Comparison of ENCODE assay signal across 8 cellular contexts in genomic region chr19:49086296-49086695, GRCh38. TPM values are rescaled to one million over a fixed set of nuclear protein-coding genes. Genes with fewer than 3 reads are reported as not detected.
DNase-seq lines count a peak whose midpoint lies in the region; ATAC-seq and TF ChIP-seq lines count a peak whose summit lies in the region.

No MANE protein-coding gene starts in this region.

- H3K27ac Mint-ChIP-seq in IgD-negative memory B cell (peak overlapping the region; percentile 91 to 98 (median 97)), naive B cell (peak overlapping the region; percentile 88 to 99 (median 95))

- TF ChIP-seq CTCF in A673 (conservative IDR thresholded peaks at IDR 0.05; ENCODE audit: low read depth, low read length), result no peak
- no peak for TF ChIP-seq CTCF in choroid plexus epithelial cell (conservative IDR thresholded peaks at IDR 0.05; ENCODE audit: low read depth, low read length)

- peaks cover 9% of the 10 kb centered on the region for H3K4me1 ChIP-seq in A673 (ENCODE audit: insufficient read depth, low read length, poor library complexity, severe bottlenecking)

- DNase-seq in A673 (ENCODE audit: low spot score) (no peak), choroid plexus epithelial cell (ENCODE audit: low read depth) (no peak), naive B cell (no peak), OCI-M1 (lab: John Stamatoyannopoulos, UW) (no peak), HCEC 1CT (no peak), dedifferentiated amniotic fluid mesenchymal stem cell (ENCODE audit: extremely low spot score) (no peak)

- H3K4me1 Mint-ChIP-seq in IgD-negative memory B cell (peaks cover 18 to 26% (median 19%) of the 10 kb centered on the region in 3 donors), naive B cell (peaks cover 23 to 46% (median 39%) of the 10 kb centered on the region in 3 donors)

- H3K4me3 ChIP-seq in A673 (ENCODE audit: low read depth, low read length, poor library complexity, severe bottlenecking) (peak overlapping the region; percentile 88), choroid plexus epithelial cell (ENCODE audit: low read depth, low read length) (peak overlapping the region; percentile 74)

- H3K27ac ChIP-seq in A673 (ENCODE audit: low read depth, low read length, poor library complexity, severe bottlenecking), result peak overlapping the region; percentile 97

- no TSS peak for BruUV-seq in A673 (replicated peaks; lab: Mats Ljungman, UMichigan)

- H3K9me3 Mint-ChIP-seq in IgD-negative memory B cell (no peaks in the 10 kb centered on the region), naive B cell (no peaks in the 10 kb centered on the region)

- CTCF ChIA-PET in A673 (lab: Charles Lee), result no interaction called here

- H3K27me3 Mint-ChIP-seq in IgD-negative memory B cell (no peaks in the 10 kb centered on the region), naive B cell (peaks cover 0 to 9% (median 0%) of the 10 kb centered on the region in 3 donors)

- no peaks in the 10 kb centered on the region for H3K9me3 ChIP-seq in A673 (ENCODE audit: low read depth, low read length, poor library complexity, severe bottlenecking)

- no peak for ATAC-seq in naive B cell (ENCODE audit: low read depth in 2 of 2)
- no peak for ATAC-seq in GM19035 (IDR thresholded peaks at IDR 0.05; ENCODE audit: unreplicated experiment)

- peaks cover 40% of the 10 kb centered on the region for H3K36me3 ChIP-seq in A673 (ENCODE audit: insufficient read depth, low read length, poor library complexity, severe bottlenecking)

- intact Hi-C loops in A673 (cut with micrococcal nuclease; ENCODE audit: unreplicated experiment), result no loop called here

- H3K4me3 Mint-ChIP-seq in IgD-negative memory B cell, result peak overlapping the region; percentile 88 to 98 (median 94)
- H3K4me3 Mint-ChIP-seq in naive B cell, result peak overlapping the region; percentile 91 to 97 (median 96)

- H3K27me3 ChIP-seq in A673 (replicated peaks; ENCODE audit: insufficient read depth, low read depth, low read length, poor library complexity), result no peaks in the 10 kb centered on the region

- H3K36me3 Mint-ChIP-seq in IgD-negative memory B cell (peaks cover under 1% of the 10 kb centered on the region), naive B cell (peaks cover 6 to 7% of the 10 kb centered on the region in 2 donors)

- POLR2A ChIA-PET in A673 (lab: Charles Lee; ENCODE audit: low non-redundant PET), result no interaction called here

RNA-seq across cellular contexts. Expression of gene SNRNP70, which starts 1.0 kb away (rescaled TPM):
- 291 and 295 TPM in 2 replicates for total RNA-seq in A673 (2021)
- polyA plus RNA-seq in IgD-negative memory B cell (67.0 TPM), naive B cell (ENCODE audit: low read depth in 6 of 6) (10 to 100 TPM; 29.8 to 63.5 (median 41.6) TPM)

RNA-seq across cellular contexts. Expression of gene KCNA7, which starts 13.8 kb away (rescaled TPM):
- total RNA-seq in A673 (2021), result not detected in 2 replicates
- polyA plus RNA-seq in IgD-negative memory B cell, result not detected
- polyA plus RNA-seq in naive B cell (ENCODE audit: low read depth in 6 of 6), result not detected

RNA-seq across cellular contexts. Expression of gene NTF4, which starts 21.7 kb away (rescaled TPM):
- total RNA-seq in A673 (2021), result not detected in 2 replicates
- not detected for polyA plus RNA-seq in IgD-negative memory B cell
- not detected for polyA plus RNA-seq in naive B cell (ENCODE audit: low read depth in 6 of 6)

RNA-seq across cellular contexts. Expression of gene LIN7B, which starts 27.9 kb away (rescaled TPM):
- 19.9 and 24.3 TPM in 2 replicates for total RNA-seq in A673 (2021)
- polyA plus RNA-seq in IgD-negative memory B cell (8.3 TPM), naive B cell (ENCODE audit: low read depth in 6 of 6) (1 to 10 TPM in 5 of 6 donors, not detected in 1; 2.8 to 5.0 (median 3.5) TPM)

RNA-seq across cellular contexts. Expression of gene CGB7, which starts 28.7 kb away (rescaled TPM):
- not detected in 2 replicates for total RNA-seq in A673 (2021)
- polyA plus RNA-seq in IgD-negative memory B cell (not detected), naive B cell (ENCODE audit: low read depth in 6 of 6) (not detected)
